ENCODE assay signal across 8 cellular contexts in genomic region chr1:32335951-32336867, GRCh38.
DNase-seq lines count a peak whose midpoint lies in the region; ATAC-seq and TF ChIP-seq lines count a peak whose summit lies in the region.

A gene with protein sequence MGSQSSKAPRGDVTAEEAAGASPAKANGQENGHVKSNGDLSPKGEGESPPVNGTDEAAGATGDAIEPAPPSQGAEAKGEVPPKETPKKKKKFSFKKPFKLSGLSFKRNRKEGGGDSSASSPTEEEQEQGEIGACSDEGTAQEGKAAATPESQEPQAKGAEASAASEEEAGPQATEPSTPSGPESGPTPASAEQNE (minus strand): TSS chr1:32336233. CDS start chr1:32336033, 200 bp downstream.

- peak; percentile 82 for DNase-seq in NCI-H2171 (lab: John Stamatoyannopoulos, UW)
- peak; percentile 86 for DNase-seq in activated CD4-positive, alpha-beta T cell treated with anti-CD3 and anti-CD28 coated beads for 1 hour
- DNase-seq in cerebellar cortex (ENCODE audit: low spot score) = peak; percentile 75
- peak; percentile 80 for DNase-seq in kidney tubule cell (ENCODE audit: low spot score)
- peak; percentile 73 to 78 for DNase-seq in stimulated activated CD4-positive, alpha-beta T cell treated with anti-CD3 and anti-CD28 coated beads, Interleukin-1b, Interleukin-23, amount 100 ng/mL, for 1 hour (ENCODE audit: low read depth in 2 of 2)

- peak; percentile 44 for ATAC-seq in HG02840 (IDR thresholded peaks at IDR 0.05; ENCODE audit: low FRiP score, unreplicated experiment)
- no peak for ATAC-seq in HG02870 (IDR thresholded peaks at IDR 0.05; ENCODE audit: unreplicated experiment)

- peak within 1 kb of the TSS; percentile 89 for H3K4me3 ChIP-seq in GM12875 (ENCODE audit: low read depth, low read length)

- no peak for TF ChIP-seq CTCF in GM12875 (IDR thresholded peaks at IDR 0.05; ENCODE audit: borderline replicate concordance, insufficient read depth, low read depth, low read length)
